Comparison of ENCODE assay signal across 2 cellular contexts in genomic region chr5:160009591-160009989, GRCh38.
TF ChIP-seq lines count a peak whose summit lies in the region.

No MANE protein-coding gene starts in this region.

TF ChIP-seq in HCT116, 20 proteins besides CTCF, POLR2A, EP300 and RAD21 (continued from another document):
- TF ChIP-seq YY1 (IDR thresholded peaks at IDR 0.05; ENCODE audit: extremely low read depth, insufficient replicate concordance, low read depth, low read length), result no peak
- TF ChIP-seq SRF (IDR thresholded peaks at IDR 0.05; ENCODE audit: low read depth), result no peak
- no peak for TF ChIP-seq JUND (IDR thresholded peaks at IDR 0.05)
- no peak for TF ChIP-seq ZNF274 (IDR thresholded peaks at IDR 0.05; ENCODE audit: low read depth, low read length)
- no peak for TF ChIP-seq EGR1 (IDR thresholded peaks at IDR 0.05; ENCODE audit: low read depth)
- no peak for TF ChIP-seq ZFX (IDR thresholded peaks at IDR 0.05)
- no peak for TF ChIP-seq SP1 (IDR thresholded peaks at IDR 0.05; ENCODE audit: low read depth)
- no peak for TF ChIP-seq POLR2AphosphoS5 (IDR thresholded peaks at IDR 0.05; ENCODE audit: low read depth, low read length)
- no peak for TF ChIP-seq REST (IDR thresholded peaks at IDR 0.05; ENCODE audit: low read depth)
- no peak for TF ChIP-seq ELF1 (IDR thresholded peaks at IDR 0.05; ENCODE audit: borderline replicate concordance, low read depth)
TF ChIP-seq in HCT116: peak in this region for 0.

TF ChIP-seq in WTC11, 78 proteins besides CTCF, POLR2A, EP300 and RAD21 (continued from another document):
- TF ChIP-seq PRDM15 (CRISPR knock-in tag; IDR thresholded peaks at IDR 0.05) (no peak), TEAD4 (CRISPR knock-in tag; IDR thresholded peaks at IDR 0.05) (no peak), MYBL2 (CRISPR knock-in tag; IDR thresholded peaks at IDR 0.05) (no peak), NFE2L1 (CRISPR knock-in tag; IDR thresholded peaks at IDR 0.05) (no peak), FOXP1 (CRISPR knock-in tag; IDR thresholded peaks at IDR 0.05; ENCODE audit: borderline replicate concordance) (no peak), CBFB (CRISPR knock-in tag; IDR thresholded peaks at IDR 0.05; ENCODE audit: low read depth) (no peak), AR (CRISPR knock-in tag; IDR thresholded peaks at IDR 0.05) (no peak), ZNF317 (CRISPR knock-in tag; IDR thresholded peaks at IDR 0.05; ENCODE audit: borderline replicate concordance, low read depth) (no peak), ETV6 (CRISPR knock-in tag; IDR thresholded peaks at IDR 0.05) (no peak), ZNF232 (CRISPR knock-in tag; IDR thresholded peaks at IDR 0.05) (no peak), ZNF219 (CRISPR knock-in tag; IDR thresholded peaks at IDR 0.05; ENCODE audit: borderline replicate concordance) (no peak), IRF2 (CRISPR knock-in tag; IDR thresholded peaks at IDR 0.05; ENCODE audit: borderline replicate concordance, low read depth) (no peak), OVOL2 (CRISPR knock-in tag; IDR thresholded peaks at IDR 0.05; ENCODE audit: borderline replicate concordance) (no peak), ATF1 (CRISPR knock-in tag; IDR thresholded peaks at IDR 0.05) (no peak), USF2 (CRISPR knock-in tag; IDR thresholded peaks at IDR 0.05) (no peak), EMX1 (CRISPR knock-in tag; IDR thresholded peaks at IDR 0.05) (no peak)
